10 cellular contexts compared by ENCODE assay signal in genomic region chr22:19772673-19773469, GRCh38. TPM values are rescaled to one million over a fixed set of nuclear protein-coding genes. Genes with fewer than 3 reads are reported as not detected.
DNase-seq lines count a peak whose midpoint lies in the region; ATAC-seq and TF ChIP-seq lines count a peak whose summit lies in the region.
"Had no signal": no experiment of that assay in that cellular context is flagged by ENCODE, and none has a peak within 500 bp of the region (broad histone marks: within the 10 kb centered on the region; RNA-seq: fewer than 3 reads in every experiment).

No MANE protein-coding gene starts in this region.

- ATAC-seq in GM21529 (IDR thresholded peaks at IDR 0.05; ENCODE audit: unreplicated experiment) = peak; percentile 78
- peak; percentile 26 for ATAC-seq in left lobe of liver

- TF ChIP-seq CTCF in GM12874 (IDR thresholded peaks at IDR 0.05; ENCODE audit: insufficient read depth, low read depth, low read length) = 0 out of 2 replicates have a peak, but pooled peaks have one; percentile 20

- DNase-seq in KBM-7 (peak; percentile 61), left lobe of liver (ENCODE audit: low spot score) (no peak), putamen (ENCODE audit: low spot score) (no peak), AG20443 (ENCODE audit: low spot score) (no peak)
- DNase-seq in activated CD4-positive, CD25-positive, alpha-beta regulatory T cell (lab: John Stamatoyannopoulos, UW) = no peak
- no peak for DNase-seq in activated CD4-positive, alpha-beta T cell treated with anti-CD3 and anti-CD28 coated beads for 4 hours
- DNase-seq: NCI-H2107; stimulated activated CD4-positive, alpha-beta T cell treated with anti-CD3 and anti-CD28 coated beads, Interleukin-4, amount 100 ng/mL, for 1 hour had no signal

- in situ Hi-C loops in KBM-7 (cut with MboI; ENCODE audit: low pct_unique_long_range_greater_than_20kb, low sequenced_read_pairs) = no loop called here

RNA-seq across cellular contexts. Expression of gene TBX1, which starts 12.3 kb away (rescaled TPM):
- total RNA-seq in left lobe of liver = 0.40 TPM

RNA-seq across cellular contexts. Expression of gene GP1BB, which starts 49.5 kb away (rescaled TPM):
- 0.75 TPM for total RNA-seq in left lobe of liver

RNA-seq across cellular contexts. Expression of gene SEPTIN5, which starts 58.6 kb away (rescaled TPM):
- total RNA-seq in left lobe of liver = 1.1 TPM
